26 cellular contexts compared by ENCODE assay signal in the genomic region with DNA sequence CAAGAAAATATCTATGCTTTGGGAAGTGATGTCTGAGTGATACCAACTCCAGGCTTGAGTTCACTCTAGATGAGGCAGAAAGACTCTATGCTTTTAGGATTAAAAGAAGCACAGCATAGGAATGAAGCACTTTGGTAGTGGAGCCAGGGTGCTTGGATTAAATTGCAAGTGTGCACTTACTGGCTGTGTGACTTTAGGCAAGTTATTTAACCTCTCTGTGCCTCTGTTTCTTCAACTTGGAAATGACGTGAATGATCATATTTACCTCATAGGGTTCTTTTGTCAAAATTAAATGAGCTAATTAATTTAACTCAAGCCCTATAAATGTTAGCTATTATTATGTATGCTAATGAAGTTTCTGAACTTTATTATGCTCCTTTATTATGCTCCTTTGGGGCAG.
"Had no signal": no experiment of that assay in that cellular context is flagged by ENCODE, and none has a peak within 500 bp of the region (broad histone marks: within the 10 kb centered on the region; RNA-seq: fewer than 3 reads in every experiment).

No MANE protein-coding gene starts in this region.

- DNase-seq: stimulated activated CD4-positive, alpha-beta T cell treated with anti-CD3 and anti-CD28 coated beads, Interleukin-2, amount 100 ng/mL, for 48 hours; stimulated activated CD4-positive, alpha-beta T cell treated with anti-CD3 and anti-CD28 coated beads, Interleukin-4, amount 100 ng/mL, for 1 hour; stimulated activated CD4-positive, alpha-beta T cell treated with anti-CD3 and anti-CD28 coated beads, Interleukin-4, amount 100 ng/mL, for 24 hours; stimulated activated CD4-positive, alpha-beta T cell treated with anti-CD3 and anti-CD28 coated beads, Interleukin-4, amount 100 ng/mL, for 4 hours; stimulated activated CD8-positive, alpha-beta memory T cell treated with anti-CD3 and anti-CD28 coated beads, Interleukin-4, amount 100 ng/mL, for 48 hours; stimulated activated naive B cell treated with anti-CD40 and anti-IgM and Interleukin-4, amounts not matched to agents 10 μg/mL and 1 μg/mL and 100 μg/mL, for 72 hours; stimulated activated naive CD4-positive, alpha-beta T cell; stimulated activated naive CD4-positive, alpha-beta T cell treated with Interleukin-2 at 50 U/mL for 16 hours; stimulated activated naive CD8-positive, alpha-beta T cell treated with anti-CD3 and anti-CD28 coated beads, Interleukin-15, amount 100 ng/mL, for 72 hours; stimulated activated naive CD8-positive, alpha-beta T cell treated with anti-CD3 and anti-CD28 coated beads, Interleukin-15, Interleukin-2, amounts not matched to agents 100 U/mL and 50 U/mL, for 24 hours; stomach; substantia nigra; testis; thyroid gland; tibial artery; transverse colon; upper lobe of left lung; upper lobe of right lung; uterus had no signal

- ATAC-seq: stimulated activated effector memory CD8-positive, alpha-beta T cell treated with anti-CD3 and anti-CD28 coated beads, Interleukin-12 subunit alpha, Interleukin-12 subunit beta, amount 100 ng/mL, for 72 hours; stimulated activated memory B cell treated with anti-CD40 and anti-IgM and Interleukin-4, amounts not matched to agents 10 μg/mL and 1 μg/mL and 100 μg/mL, for 72 hours; stimulated activated naive B cell treated with anti-CD40 and anti-IgM and Interleukin-4, amounts not matched to agents 10 μg/mL and 1 μg/mL and 100 μg/mL, for 72 hours; stimulated activated naive CD8-positive, alpha-beta T cell treated with anti-CD3 and anti-CD28 coated beads, Interleukin-15, amount 100 ng/mL, for 72 hours; stimulated activated naive CD8-positive, alpha-beta T cell treated with anti-CD3 and anti-CD28 coated beads, Interleukin-15, Interleukin-2, amounts not matched to agents 100 U/mL and 50 U/mL, for 24 hours; upper lobe of right lung had no signal

- H3K4me1 ChIP-seq: stomach, testis, transverse colon, upper lobe of left lung, upper lobe of right lung, uterus had no signal

- H3K9me3 ChIP-seq: stomach, suprapubic skin, testis, thoracic aorta, thyroid gland, tibial artery, tibial nerve, transverse colon, upper lobe of left lung, upper lobe of right lung, uterus, vagina had no signal

- H3K4me3 ChIP-seq: stomach, suprapubic skin, testis, thoracic aorta, thyroid gland, tibial artery, tibial nerve, transverse colon, upper lobe of left lung, upper lobe of right lung, uterus, vagina had no signal

- FAIRE-seq: urothelium cell line had no signal

- H3K27ac ChIP-seq: stomach, suprapubic skin, testis, thoracic aorta, thyroid gland, tibial artery, tibial nerve, transverse colon, upper lobe of left lung, upper lobe of right lung, uterus, vagina had no signal

- H3K27me3 ChIP-seq: stomach, suprapubic skin, testis, thyroid gland, tibial artery, tibial nerve, transverse colon, upper lobe of left lung, upper lobe of right lung, uterus, vagina had no signal

- H3K36me3 ChIP-seq: stomach, suprapubic skin, thoracic aorta, thyroid gland, tibial artery, tibial nerve, transverse colon, upper lobe of left lung, upper lobe of right lung, uterus, vagina had no signal
